9 cellular contexts compared by ENCODE assay signal in genomic region chr17:78706271-78706915, GRCh38.
A peak's percentile ranks its signal among the peaks of the same experiment; 100 is the strongest.
DNase-seq lines count a peak whose midpoint lies in the region; ATAC-seq and TF ChIP-seq lines count a peak whose summit lies in the region.
"Had no signal": no experiment of that assay in that cellular context is flagged by ENCODE, and none has a peak within 500 bp of the region (broad histone marks: within the 10 kb centered on the region; RNA-seq: fewer than 3 reads in every experiment).

No MANE protein-coding gene starts in this region.

- POLR2A ChIA-PET in GM10248 (lab: Yijun Ruan, JAX) = interaction anchor here (0.6 to 1.0 kb wide), 3 partner anchors 9 to 24 kb away, joined by 3 to 6 read pairs (median 4); no protein-coding TSS in a partner anchor

- no peaks in the 10 kb centered on the region for H3K36me3 Mint-ChIP-seq in glutamatergic neuron (ENCODE audit: unreplicated experiment)

- no peaks in the 10 kb centered on the region for H3K9me3 Mint-ChIP-seq in glutamatergic neuron (ENCODE audit: unreplicated experiment)

- H3K27ac Mint-ChIP-seq in glutamatergic neuron (ENCODE audit: unreplicated experiment) = no peak overlapping the region

- no peaks in the 10 kb centered on the region for H3K27me3 ChIP-seq in effector memory CD4-positive, alpha-beta T cell (replicated peaks; ENCODE audit: control insufficient read depth, insufficient read depth, low read length, poor library complexity, severe bottlenecking)

- no peak overlapping the region for H3K4me3 Mint-ChIP-seq in glutamatergic neuron (ENCODE audit: unreplicated experiment)

- H3K27me3 Mint-ChIP-seq in glutamatergic neuron (ENCODE audit: unreplicated experiment) = no peaks in the 10 kb centered on the region

- H3K4me1 Mint-ChIP-seq in glutamatergic neuron (ENCODE audit: low read depth, unreplicated experiment) = no peaks in the 10 kb centered on the region

- CTCF ChIA-PET in GM10248 (lab: Yijun Ruan, JAX) = interaction anchor here (1.0 to 6.6 kb wide), 8 partner anchors 9 to 213 kb away, joined by 3 to 50 read pairs (median 6); no protein-coding TSS in a partner anchor

- H3K27ac ChIP-seq in effector memory CD4-positive, alpha-beta T cell (ENCODE audit: insufficient read depth, low read length, poor library complexity, severe bottlenecking) = peak overlapping the region; percentile 28

- DNase-seq in GM10248 (ENCODE audit: extremely low spot score) (peak; percentile 78), NCI-H1417 (lab: John Stamatoyannopoulos, UW) (no peak), glutamatergic neuron (no peak), MV-4-11 (lab: John Stamatoyannopoulos, UW) (no peak), NCI-H774 (lab: John Stamatoyannopoulos, UW) (no peak)
- DNase-seq in effector memory CD4-positive, alpha-beta T cell = no peak

- ATAC-seq in GM19467 (IDR thresholded peaks at IDR 0.05; ENCODE audit: unreplicated experiment) = peak; percentile 59
- ATAC-seq in HG03442 (IDR thresholded peaks at IDR 0.05; ENCODE audit: unreplicated experiment) = peak; percentile 52

- peaks cover 63% of the 10 kb centered on the region for H3K36me3 ChIP-seq in effector memory CD4-positive, alpha-beta T cell (ENCODE audit: control insufficient read depth, insufficient read depth, low read length)

- H3K4me3 ChIP-seq in effector memory CD4-positive, alpha-beta T cell (ENCODE audit: insufficient read depth, low read depth, low read length, poor library complexity, severe bottlenecking) = no peak overlapping the region
- H3K4me3 ChIP-seq: skin epidermis had no signal

- peaks cover 25% of the 10 kb centered on the region for H3K4me1 ChIP-seq in effector memory CD4-positive, alpha-beta T cell (ENCODE audit: control insufficient read depth, insufficient read depth, low read length, poor library complexity, severe bottlenecking)

- H3K9me3 ChIP-seq in effector memory CD4-positive, alpha-beta T cell (ENCODE audit: control insufficient read depth, low read length) = no peaks in the 10 kb centered on the region

- no peak for TF ChIP-seq CTCF in GM10248 (IDR thresholded peaks at IDR 0.05; ENCODE audit: control extremely low read depth, extremely low read depth, low read depth, missing control alignments)
- no peak for TF ChIP-seq CTCF in glutamatergic neuron (IDR thresholded peaks at IDR 0.05; ENCODE audit: partially characterized antibody, unreplicated experiment)
